Comparison of ENCODE assay signal across 12 cellular contexts in genomic region chrX:31333181-31333831, GRCh38.
DNase-seq lines count a peak whose midpoint lies in the region; ATAC-seq and TF ChIP-seq lines count a peak whose summit lies in the region.
"Had no signal": no experiment of that assay in that cellular context is flagged by ENCODE, and none has a peak within 500 bp of the region (broad histone marks: within the 10 kb centered on the region; RNA-seq: fewer than 3 reads in every experiment).

No MANE protein-coding gene starts in this region.

- H3K4me3 ChIP-seq in AG10803 (ENCODE audit: low read length), result no peak overlapping the region
- no peak overlapping the region for H3K4me3 ChIP-seq in gastroesophageal sphincter
- H3K4me3 ChIP-seq: GM23338, mucosa of descending colon had no signal

- H3K36me3 Mint-ChIP-seq in mesothelial cell of epicardium, result no peaks in the 10 kb centered on the region
- no peaks in the 10 kb centered on the region for H3K36me3 Mint-ChIP-seq in activated T-cell treated with anti-CD3 and anti-CD28 coated beads, Interleukin-2, amount 50 U/mL, for 72 hours (ENCODE audit: insufficient read depth in 2 of 2)

- ATAC-seq in gastroesophageal sphincter, result no peak
- no peak for ATAC-seq in activated T-cell treated with anti-CD3 and anti-CD28 coated beads, Interleukin-2, amount 50 U/mL, for 72 hours (replicated peaks in 1 of 2)
- no peak for ATAC-seq in HG02981 (IDR thresholded peaks at IDR 0.05; ENCODE audit: unreplicated experiment)
- ATAC-seq: GM23338, mucosa of descending colon had no signal

- POLR2A ChIA-PET in GM10248 (lab: Yijun Ruan, JAX), result no interaction called here

- no peak for TF ChIP-seq EP300 in gastroesophageal sphincter (IDR thresholded peaks at IDR 0.05)

- H3K27me3 Mint-ChIP-seq in mesothelial cell of epicardium (ENCODE audit: low read depth), result no peaks in the 10 kb centered on the region
- H3K27me3 Mint-ChIP-seq in activated T-cell treated with anti-CD3 and anti-CD28 coated beads, Interleukin-2, amount 50 U/mL, for 72 hours (ENCODE audit: low read depth), result peaks cover 14% of the 10 kb centered on the region

- H3K27ac ChIP-seq in gastroesophageal sphincter, result no peak overlapping the region

- no peak overlapping the region for H3K4me3 Mint-ChIP-seq in mesothelial cell of epicardium
- no peak overlapping the region for H3K4me3 Mint-ChIP-seq in activated T-cell treated with anti-CD3 and anti-CD28 coated beads, Interleukin-2, amount 50 U/mL, for 72 hours
- H3K4me3 Mint-ChIP-seq: GM23338; T-helper 1 cell treated with Interleukin-12 subunit alpha and Interleukin-12 subunit beta and Interleukin-4 antibody, amounts not matched to agents 30 μg/mL and 1 μg/mL, for 36 hours had no signal

- DNase-seq in AG10803 (ENCODE audit: low read depth), result peak; percentile 61
- peak; percentile 81 for DNase-seq in M059J (ENCODE audit: low read depth)
- DNase-seq in dedifferentiated amniotic fluid mesenchymal stem cell (ENCODE audit: extremely low spot score), result peak; percentile 48
- no peak for DNase-seq in mesothelial cell of epicardium (ENCODE audit: low spot score in 2 of 2, unreplicated experiment in 2 of 2)
- no peak for DNase-seq in GM10248 (ENCODE audit: extremely low spot score)
- no peak for DNase-seq in activated T-cell treated with anti-CD3 and anti-CD28 coated beads, Interleukin-2, amount 50 U/mL, for 72 hours
- DNase-seq: mucosa of descending colon, NCI-H187 had no signal

- no peaks in the 10 kb centered on the region for H3K36me3 ChIP-seq in gastroesophageal sphincter

- H3K4me1 ChIP-seq in gastroesophageal sphincter, result peaks cover 0 to 8% (median 0%) of the 10 kb centered on the region in 3 donors

- H3K4me1 Mint-ChIP-seq in mesothelial cell of epicardium, result peaks cover 36% of the 10 kb centered on the region
- no peaks in the 10 kb centered on the region for H3K4me1 Mint-ChIP-seq in activated T-cell treated with anti-CD3 and anti-CD28 coated beads, Interleukin-2, amount 50 U/mL, for 72 hours (ENCODE audit: low read depth)

- peak overlapping the region; percentile 84 for H3K27ac Mint-ChIP-seq in mesothelial cell of epicardium
- H3K27ac Mint-ChIP-seq in activated T-cell treated with anti-CD3 and anti-CD28 coated beads, Interleukin-2, amount 50 U/mL, for 72 hours, result no peak overlapping the region
- H3K27ac Mint-ChIP-seq: GM23338; T-helper 1 cell treated with Interleukin-12 subunit alpha and Interleukin-12 subunit beta and Interleukin-4 antibody, amounts not matched to agents 30 μg/mL and 1 μg/mL, for 36 hours had no signal

- CTCF ChIA-PET in GM10248 (lab: Yijun Ruan, JAX), result interaction anchor here (0.7 to 1.0 kb wide), 2 partner anchors 9 to 19 kb away, joined by 3 to 4 read pairs; no protein-coding TSS in a partner anchor

- TF ChIP-seq CTCF in AG10803 (conservative IDR thresholded peaks at IDR 0.05; ENCODE audit: low read length) (no peak), mesothelial cell of epicardium (IDR thresholded peaks at IDR 0.05; ENCODE audit: unreplicated experiment) (no peak), gastroesophageal sphincter (IDR thresholded peaks at IDR 0.05) (no peak), GM10248 (IDR thresholded peaks at IDR 0.05; ENCODE audit: control extremely low read depth, extremely low read depth, low read depth, missing control alignments) (no peak)

- H3K9me3 Mint-ChIP-seq in mesothelial cell of epicardium, result peaks cover 31% of the 10 kb centered on the region
- H3K9me3 Mint-ChIP-seq in activated T-cell treated with anti-CD3 and anti-CD28 coated beads, Interleukin-2, amount 50 U/mL, for 72 hours, result peaks cover 0 to 4% of the 10 kb centered on the region in 2 donors
- H3K9me3 Mint-ChIP-seq: GM23338; T-helper 1 cell treated with Interleukin-12 subunit alpha and Interleukin-12 subunit beta and Interleukin-4 antibody, amounts not matched to agents 30 μg/mL and 1 μg/mL, for 36 hours had no signal

- no peaks in the 10 kb centered on the region for H3K27me3 ChIP-seq in gastroesophageal sphincter

- no peaks in the 10 kb centered on the region for H3K9me3 ChIP-seq in gastroesophageal sphincter
- H3K9me3 ChIP-seq: mucosa of descending colon had no signal

- WGBS in gastroesophageal sphincter (ENCODE audit: low coverage in 1 of 2), 2 donors, result 26 to 32% methylated on average over 3 to 4 of the region's 4 CpGs

- no peak for TF ChIP-seq POLR2A in gastroesophageal sphincter (IDR thresholded peaks at IDR 0.05)

Comparison
In these comparisons a context has a peak if more than half of its experiments do, and no peak if none do; other contexts are left out.
1. DNase-seq: peak in AG10803 (single experiment), M059J (single experiment) and dedifferentiated amniotic fluid mesenchymal stem cell (single experiment); none in mesothelial cell of epicardium (0 of 2), GM10248 (single experiment) and activated T-cell treated with anti-CD3 and anti-CD28 coated beads, Interleukin-2, amount 50 U/mL, for 72 hours (0 of 2).